ENCODE assay signal across 12 cellular contexts in genomic region chr11:47510231-47510630, GRCh38. TPM values are rescaled to one million over a fixed set of nuclear protein-coding genes. Genes with fewer than 3 reads are reported as not detected.
DNase-seq lines count a peak whose midpoint lies in the region; ATAC-seq and TF ChIP-seq lines count a peak whose summit lies in the region.
"Had no signal": no experiment of that assay in that cellular context is flagged by ENCODE, and none has a peak within 500 bp of the region (broad histone marks: within the 10 kb centered on the region; RNA-seq: fewer than 3 reads in every experiment).

No MANE protein-coding gene starts in this region.

- TF ChIP-seq CTCF in GM23338 (conservative IDR thresholded peaks at IDR 0.05; ENCODE audit: low read depth in 2 of 2) (no peak), PC-9 (conservative IDR thresholded peaks at IDR 0.05) (no peak), gastrocnemius medialis (IDR thresholded peaks at IDR 0.05 in 4 of 5, conservative IDR thresholded peaks at IDR 0.05 in 1 of 5) (no peak), GM13976 (IDR thresholded peaks at IDR 0.05; ENCODE audit: borderline replicate concordance, control extremely low read depth, extremely low read depth, insufficient read depth, missing control alignments) (no peak)

- H3K4me3 ChIP-seq in GM23338 (no peak overlapping the region), PC-9 (no peak overlapping the region), gastrocnemius medialis (no peak overlapping the region)
- H3K4me3 ChIP-seq: neural progenitor cell, uterus had no signal

- H3K79me2 ChIP-seq in GM23338 (replicated peaks; ENCODE audit: insufficient read depth) (peaks cover 100% of the 10 kb centered on the region), PC-9 (ENCODE audit: low read depth) (peaks cover 96% of the 10 kb centered on the region)

- BruUV-seq in PC-9 (replicated peaks; lab: Mats Ljungman, UMichigan), result no TSS peak

- no peaks in the 10 kb centered on the region for H3K9me3 ChIP-seq in PC-9 (ENCODE audit: insufficient read depth, low read depth)
- no peaks in the 10 kb centered on the region for H3K9me3 ChIP-seq in gastrocnemius medialis
- H3K9me3 ChIP-seq: uterus had no signal

- ATAC-seq in GM23338 (no peak), gastrocnemius medialis (peak in 1 of 2 donors; percentile 19), HG03025 (IDR thresholded peaks at IDR 0.05; ENCODE audit: low FRiP score, unreplicated experiment) (no peak)

- H4K20me1 ChIP-seq in GM23338 (replicated peaks; ENCODE audit: insufficient read depth), result peaks cover 57% of the 10 kb centered on the region
- H4K20me1 ChIP-seq in PC-9 (ENCODE audit: insufficient read depth), result peaks cover 39% of the 10 kb centered on the region

- H3F3A ChIP-seq in GM23338 (replicated peaks; ENCODE audit: low read depth), result peaks cover 5% of the 10 kb centered on the region
- peaks cover 71% of the 10 kb centered on the region for H3F3A ChIP-seq in PC-9 (ENCODE audit: insufficient read depth, low read depth)

- peak overlapping the region; percentile 71 for H3K27ac ChIP-seq in GM23338 (ENCODE audit: low read depth)
- peak overlapping the region; percentile 80 for H3K27ac ChIP-seq in PC-9
- peak overlapping the region; percentile 73 for H3K27ac ChIP-seq in epithelial cell of prostate
- peak overlapping the region; percentile 72 to 94 (median 88) for H3K27ac ChIP-seq in gastrocnemius medialis
- H3K27ac ChIP-seq: neural progenitor cell, uterus had no signal

- TF ChIP-seq POLR2A in gastrocnemius medialis (IDR thresholded peaks at IDR 0.05), result no peak

- intact Hi-C loops in PC-9 (cut with micrococcal nuclease; ENCODE audit: unreplicated experiment) (no loop called here), gastrocnemius medialis (cut with DNase I; ENCODE audit: low total_unique reads) (no loop called here)

- H3K9me3 Mint-ChIP-seq in GM23338, result no peaks in the 10 kb centered on the region
- H3K9me3 Mint-ChIP-seq: neural progenitor cell had no signal

- peaks cover 3% of the 10 kb centered on the region; the same call in 1 of the 3 replicates for H3K36me3 Mint-ChIP-seq in GM23338 (ENCODE audit: low read depth)

- in situ Hi-C loops in gastrocnemius medialis (cut with MboI; ENCODE audit: low sequenced_read_pairs in 4 of 4) (no loop called here), GM13976 (cut with MboI; ENCODE audit: low sequenced_read_pairs, unreplicated experiment) (no loop called here)

- DNase-seq in GM23338 (ENCODE audit: low spot score), result no peak
- DNase-seq in PC-9, result no peak
- DNase-seq in epithelial cell of prostate (ENCODE audit: low read depth, low spot score), result no peak
- no peak for DNase-seq in gastrocnemius medialis
- no peak for DNase-seq in NCI-H146 (lab: John Stamatoyannopoulos, UW)
- no peak for DNase-seq in GM13976 (ENCODE audit: low spot score)
- DNase-seq: DND-41, GOT3, NCI-H526, uterus had no signal

- H3K4me3 Mint-ChIP-seq in GM23338, result no peak overlapping the region
- H3K4me3 Mint-ChIP-seq: neural progenitor cell had no signal

- CTCF ChIA-PET in PC-9 (lab: Charles Lee), result interaction anchor here (0.7 kb wide), 1 partner anchor 43 kb away, joined by 3 read pairs; the partner anchor contains the start of gene CELF1

- no peak overlapping the region for H2AFZ ChIP-seq in GM23338
- H2AFZ ChIP-seq in PC-9, result no peak overlapping the region
- H2AFZ ChIP-seq: neural progenitor cell had no signal

- H3K27me3 Mint-ChIP-seq in GM23338 (ENCODE audit: insufficient read depth, low read depth, poor library complexity), result peaks cover 8% of the 10 kb centered on the region

- peak overlapping the region; percentile 44; the same call in 1 of the 2 replicates for H3K27ac Mint-ChIP-seq in GM23338
- H3K27ac Mint-ChIP-seq: neural progenitor cell had no signal

- no peaks in the 10 kb centered on the region for H3K36me3 ChIP-seq in GM23338 (ENCODE audit: insufficient read depth)
- 0 out of 2 replicates have a peak, but pooled peaks cover 4% of the 10 kb centered on the region for H3K36me3 ChIP-seq in PC-9 (ENCODE audit: low read depth)
- H3K36me3 ChIP-seq in gastrocnemius medialis, result no peaks in the 10 kb centered on the region
- H3K36me3 ChIP-seq: neural progenitor cell, uterus had no signal

- no peaks in the 10 kb centered on the region for H3K9me2 ChIP-seq in GM23338 (ENCODE audit: insufficient read depth)
- H3K9me2 ChIP-seq in PC-9 (ENCODE audit: insufficient read depth), result no peaks in the 10 kb centered on the region

- H3K4me2 ChIP-seq in GM23338 (no peak overlapping the region), PC-9 (peak overlapping the region; percentile 37)
- H3K4me2 ChIP-seq: neural progenitor cell had no signal

- no peaks in the 10 kb centered on the region for H3K27me3 ChIP-seq in GM23338 (ENCODE audit: insufficient read depth)
- H3K27me3 ChIP-seq in PC-9 (ENCODE audit: insufficient read depth, low read depth), result no peaks in the 10 kb centered on the region
- no peaks in the 10 kb centered on the region for H3K27me3 ChIP-seq in gastrocnemius medialis
- H3K27me3 ChIP-seq: neural progenitor cell, uterus had no signal

- peaks cover 55% of the 10 kb centered on the region for H3K4me1 Mint-ChIP-seq in GM23338

- POLR2A ChIA-PET in PC-9 (lab: Charles Lee; ENCODE audit: unreplicated experiment), result interaction anchor here (0.6 to 1.0 kb wide), 2 partner anchors 12 to 13 kb away, joined by 3 to 13 read pairs; no protein-coding TSS in a partner anchor

- peaks cover 46% of the 10 kb centered on the region for H3K4me1 ChIP-seq in GM23338 (ENCODE audit: insufficient read depth)
- peaks cover 59% of the 10 kb centered on the region for H3K4me1 ChIP-seq in PC-9 (replicated peaks; ENCODE audit: insufficient read depth)
- peaks cover 73 to 98% of the 10 kb centered on the region in 2 donors for H3K4me1 ChIP-seq in gastrocnemius medialis

TF ChIP-seq in GM23338, 12 proteins besides CTCF, POLR2A, EP300 and RAD21 (continues in another document):
- no peak for TF ChIP-seq ETS1 (IDR thresholded peaks at IDR 0.05)
- no peak for TF ChIP-seq ZNF331 (CRISPR knock-in tag; IDR thresholded peaks at IDR 0.05; ENCODE audit: low read depth)

RNA-seq across cellular contexts. Expression of gene CELF1, which starts 42.7 kb away (rescaled TPM):
- 233 TPM in 2 replicates for total RNA-seq in GM23338 (2014; rRNA removed; shearing (Covaris generic))
- 124 and 134 TPM in 2 replicates for polyA plus RNA-seq in GM23338 (2016; fragmentation: Nextera tagmentation; extraction: Ambion mirVana)
- total RNA-seq in PC-9 (2021) (115 and 165 TPM in 2 replicates), gastrocnemius medialis (100 to 1,000 TPM; 106 to 185 (median 136) TPM)

RNA-seq across cellular contexts. Expression of gene PTPMT1, which starts 55.2 kb away (rescaled TPM):
- total RNA-seq in GM23338 (2014; rRNA removed; shearing (Covaris generic)), result 87.0 and 109 TPM in 2 replicates
- polyA plus RNA-seq in GM23338 (2016; fragmentation: Nextera tagmentation; extraction: Ambion mirVana), result 106 and 109 TPM in 2 replicates
- total RNA-seq in PC-9 (2021) (74.8 and 79.0 TPM in 2 replicates), gastrocnemius medialis (10 to 100 TPM; 58.2 to 87.9 (median 79.8) TPM)
